Comparison of ENCODE assay signal across 25 cellular contexts in the genomic region with DNA sequence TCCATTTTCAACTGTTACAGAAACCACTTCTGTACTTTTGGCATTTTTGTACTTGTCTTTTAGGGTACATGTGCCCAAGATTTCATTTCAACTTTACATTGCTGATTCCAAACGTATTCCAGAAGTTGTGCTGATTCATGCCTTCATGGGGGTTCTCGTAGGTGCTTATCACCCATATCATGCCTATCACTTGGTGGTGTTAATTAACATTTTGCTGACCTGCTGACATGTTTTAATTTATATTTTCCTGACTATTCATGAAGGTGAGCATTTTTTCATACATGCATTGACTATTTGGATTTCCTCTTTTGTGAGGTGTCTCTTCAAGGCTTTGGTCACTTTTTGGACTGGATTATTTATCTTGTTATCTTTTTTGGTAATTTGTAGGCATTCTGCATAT.
DNase-seq lines count a peak whose midpoint lies in the region; ATAC-seq, FAIRE-seq and TF ChIP-seq lines count a peak whose summit lies in the region.
"Had no signal": no experiment of that assay in that cellular context is flagged by ENCODE, and none has a peak within 500 bp of the region (broad histone marks: within the 10 kb centered on the region; RNA-seq: fewer than 3 reads in every experiment).

No MANE protein-coding gene starts in this region.

- H3K27me3 ChIP-seq in K562 (ENCODE audit: control insufficient read depth in 2 of 2, insufficient read depth in 2 of 2, low read length in 2 of 2), result no peaks in the 10 kb centered on the region
- H3K27me3 ChIP-seq: BE2C, BLaER1 had no signal

- H3K9me1 ChIP-seq in K562 (ENCODE audit: control insufficient read depth, insufficient read depth, low read length), result no peaks in the 10 kb centered on the region

- POLR2A ChIA-PET in K562 (lab: Yijun Ruan, JAX), result interaction anchor here (1.0 to 1.2 kb wide), 2 partner anchors 17 to 33 kb away, joined by 3 to 5 read pairs; no protein-coding TSS in a partner anchor

- H3K4me2 ChIP-seq in K562 (ENCODE audit: insufficient read depth, low read length), result no peak overlapping the region; the same call in 1 of the 2 replicates
- H3K4me2 ChIP-seq: BLaER1 had no signal

- H3K27me3 Mint-ChIP-seq in activated CD8-positive, alpha-beta memory T cell treated with anti-CD3 and anti-CD28 coated beads, Interleukin-2, amount 10 ng/mL, durations not matched to agents 7 days and 5 days, result no peaks in the 10 kb centered on the region
- H3K27me3 Mint-ChIP-seq: CD4-positive, alpha-beta memory T cell; CD4-positive, CD25-positive, alpha-beta regulatory T cell; CD8-positive, alpha-beta memory T cell had no signal

- in situ Hi-C loops in K562 (cut with MboI), result no loop called here

- H3K4me3 ChIP-seq in K562, result no peak overlapping the region
- H3K4me3 ChIP-seq: BLaER1, GM12878 had no signal

- no peaks in the 10 kb centered on the region for H3K9me3 ChIP-seq in K562 (replicated peaks; ENCODE audit: control insufficient read depth, insufficient read depth, low read depth, low read length)
- H3K9me3 ChIP-seq: BE2C, BLaER1 had no signal

- no TSS peak for BruUV-seq in K562 (replicated peaks; lab: Mats Ljungman, UMichigan)

- H3K9me3 Mint-ChIP-seq in activated CD8-positive, alpha-beta memory T cell treated with anti-CD3 and anti-CD28 coated beads, Interleukin-2, amount 10 ng/mL, durations not matched to agents 7 days and 5 days (ENCODE audit: low read depth), result no peaks in the 10 kb centered on the region
- H3K9me3 Mint-ChIP-seq: CD4-positive, alpha-beta memory T cell; CD4-positive, CD25-positive, alpha-beta regulatory T cell; CD8-positive, alpha-beta memory T cell had no signal

- no peak for TF ChIP-seq EP300 in K562 (IDR thresholded peaks at IDR 0.05; ENCODE audit: low read length)

- no peak overlapping the region for H3K4me3 Mint-ChIP-seq in activated CD8-positive, alpha-beta memory T cell treated with anti-CD3 and anti-CD28 coated beads, Interleukin-2, amount 10 ng/mL, durations not matched to agents 7 days and 5 days
- H3K4me3 Mint-ChIP-seq: CD14-positive monocyte; CD4-positive, alpha-beta memory T cell; CD4-positive, CD25-positive, alpha-beta regulatory T cell; CD8-positive, alpha-beta memory T cell had no signal

- H3K4me1 Mint-ChIP-seq in activated CD8-positive, alpha-beta memory T cell treated with anti-CD3 and anti-CD28 coated beads, Interleukin-2, amount 10 ng/mL, durations not matched to agents 7 days and 5 days, result no peaks in the 10 kb centered on the region
- H3K4me1 Mint-ChIP-seq: CD14-positive monocyte; CD4-positive, alpha-beta memory T cell; CD4-positive, CD25-positive, alpha-beta regulatory T cell; CD8-positive, alpha-beta memory T cell had no signal

- TF ChIP-seq CTCF in K562 (IDR thresholded peaks at IDR 0.05 in 2 of 3, conservative IDR thresholded peaks at IDR 0.05 in 1 of 3; ENCODE audit: insufficient read depth in 2 of 3, low read depth in 1 of 3, low read length in 3 of 3), result no peak

- no peak for ATAC-seq in K562
- ATAC-seq in activated CD8-positive, alpha-beta memory T cell treated with anti-CD3 and anti-CD28 coated beads, Interleukin-2, amount 10 ng/mL, durations not matched to agents 7 days and 5 days, result no peak
- ATAC-seq: GM12878 had no signal

- no peak overlapping the region for H3K27ac ChIP-seq in K562 (ENCODE audit: extremely low read depth, low read depth, low read length)
- H3K27ac ChIP-seq: BLaER1 had no signal

- 0% methylated on average over 2 of the region's 2 CpGs for WGBS in K562 (ENCODE audit: insufficient coverage, low coverage, missing lambda C conversion rate)

- TF ChIP-seq RAD21 in K562 (CRISPR knock-in tag; conservative IDR thresholded peaks at IDR 0.05 in 1 of 2, IDR thresholded peaks at IDR 0.05 in 1 of 2), result no peak

- no peaks in the 10 kb centered on the region for H3K36me3 Mint-ChIP-seq in activated CD8-positive, alpha-beta memory T cell treated with anti-CD3 and anti-CD28 coated beads, Interleukin-2, amount 10 ng/mL, durations not matched to agents 7 days and 5 days

- H2AFZ ChIP-seq in K562 (ENCODE audit: low read depth, low read length), result 0 out of 2 replicates have a peak overlapping the region, but pooled peaks have one; percentile 6

- CTCF ChIA-PET in K562 (lab: Yijun Ruan, JAX; ENCODE audit: low intra/inter-chr PET ratio), result no interaction called here
- CTCF ChIA-PET in activated CD8-positive, alpha-beta memory T cell treated with anti-CD3 and anti-CD28 coated beads, Interleukin-2, amount 10 ng/mL, durations not matched to agents 7 days and 5 days (lab: Charles Lee), result no interaction called here

- no peak for FAIRE-seq in K562 (lab: Jason Lieb, UNC)
- FAIRE-seq: A204.1, GM12878, GM19239 had no signal

- DNase-seq in K562 (ENCODE audit: extremely low read depth in 1 of 4, low spot score in 3 of 4), result peak in 1 of 4 experiments; percentile 11
- DNase-seq in erythroblast (lab: John Stamatoyannopoulos, UW), result peak; percentile 32 to 40
- DNase-seq in activated CD8-positive, alpha-beta memory T cell treated with anti-CD3 and anti-CD28 coated beads, Interleukin-2, amount 10 ng/mL, durations not matched to agents 7 days and 5 days, result no peak
- no peak for DNase-seq in OCI-M2 (lab: John Stamatoyannopoulos, UW; ENCODE audit: unreplicated experiment)
- no peak for DNase-seq in SIG-M5 treated with dmso at 0.1 percent for 504 hours (lab: John Stamatoyannopoulos, UW; ENCODE audit: unreplicated experiment)
- DNase-seq: 8988T; ACHN; BE2C; C1 segment of cervical spinal cord; CD4-positive, alpha-beta memory T cell; CD4-positive, CD25-positive, alpha-beta regulatory T cell; CD8-positive, alpha-beta memory T cell; COR-L47; DMS 273 treated with DMSO at 0.1 percent for 48 hours; DMS153; DMS53; DMS79; DND-41; EL; GDM1 had no signal

- no peak overlapping the region for H3K9ac ChIP-seq in K562 (ENCODE audit: insufficient read depth in 1 of 2, low read depth in 2 of 2, low read length in 2 of 2)
- H3K9ac ChIP-seq: BLaER1 had no signal

- TF ChIP-seq POLR2A in K562 (conservative IDR thresholded peaks at IDR 0.05) (no peak), erythroblast (IDR thresholded peaks at IDR 0.05; ENCODE audit: low read length) (no peak)

- no peaks in the 10 kb centered on the region for H3K79me2 ChIP-seq in K562 (ENCODE audit: control insufficient read depth, insufficient read depth, low read length)

- intact Hi-C loops in K562 (cut with micrococcal nuclease), result no loop called here

- H3K4me1 ChIP-seq in K562 (replicated peaks in 1 of 2; ENCODE audit: control insufficient read depth in 2 of 2, insufficient read depth in 2 of 2, low read length in 2 of 2), result peaks cover 5 to 14% of the 10 kb centered on the region in 2 experiments; a peak in 3 of 5 replicates
- H3K4me1 ChIP-seq: BE2C, BLaER1 had no signal

- H3K36me3 ChIP-seq in K562 (ENCODE audit: control insufficient read depth, insufficient read depth, low read length), result no peaks in the 10 kb centered on the region
- H3K36me3 ChIP-seq: BLaER1 had no signal

- H3K27ac Mint-ChIP-seq in activated CD8-positive, alpha-beta memory T cell treated with anti-CD3 and anti-CD28 coated beads, Interleukin-2, amount 10 ng/mL, durations not matched to agents 7 days and 5 days, result no peak overlapping the region
- H3K27ac Mint-ChIP-seq: CD14-positive monocyte; CD4-positive, alpha-beta memory T cell; CD4-positive, CD25-positive, alpha-beta regulatory T cell; CD8-positive, alpha-beta memory T cell had no signal

- H4K20me1 ChIP-seq in K562 (replicated peaks; ENCODE audit: control insufficient read depth, insufficient read depth, low read length), result no peaks in the 10 kb centered on the region
- H4K20me1 ChIP-seq: BLaER1 had no signal

TF ChIP-seq in K562, 482 proteins besides CTCF, POLR2A, EP300 and RAD21 (continues in another document):
- no peak for TF ChIP-seq RBM22 (IDR thresholded peaks at IDR 0.05; ENCODE audit: low read depth, low read length, poor library complexity, severe bottlenecking)
- TF ChIP-seq MTF1 (CRISPR knock-in tag; IDR thresholded peaks at IDR 0.05; ENCODE audit: borderline replicate concordance), result no peak
- TF ChIP-seq NFE2 (IDR thresholded peaks at IDR 0.05; ENCODE audit: low read depth), result peak; percentile 83
- TF ChIP-seq CXXC5 (CRISPR knock-in tag; IDR thresholded peaks at IDR 0.05), result peak; percentile 31
- TF ChIP-seq ARID1B (IDR thresholded peaks at IDR 0.05), result peak; percentile 52
- TF ChIP-seq TAF9B (IDR thresholded peaks at IDR 0.05; ENCODE audit: partially characterized antibody), result no peak
- peak; percentile 57 for TF ChIP-seq DPF2 (IDR thresholded peaks at IDR 0.05)
- 0 out of 2 replicates have a peak, but pooled peaks have one; percentile 28 for TF ChIP-seq MAFF (IDR thresholded peaks at IDR 0.05; ENCODE audit: low read length)
- TF ChIP-seq, protein P1, sequence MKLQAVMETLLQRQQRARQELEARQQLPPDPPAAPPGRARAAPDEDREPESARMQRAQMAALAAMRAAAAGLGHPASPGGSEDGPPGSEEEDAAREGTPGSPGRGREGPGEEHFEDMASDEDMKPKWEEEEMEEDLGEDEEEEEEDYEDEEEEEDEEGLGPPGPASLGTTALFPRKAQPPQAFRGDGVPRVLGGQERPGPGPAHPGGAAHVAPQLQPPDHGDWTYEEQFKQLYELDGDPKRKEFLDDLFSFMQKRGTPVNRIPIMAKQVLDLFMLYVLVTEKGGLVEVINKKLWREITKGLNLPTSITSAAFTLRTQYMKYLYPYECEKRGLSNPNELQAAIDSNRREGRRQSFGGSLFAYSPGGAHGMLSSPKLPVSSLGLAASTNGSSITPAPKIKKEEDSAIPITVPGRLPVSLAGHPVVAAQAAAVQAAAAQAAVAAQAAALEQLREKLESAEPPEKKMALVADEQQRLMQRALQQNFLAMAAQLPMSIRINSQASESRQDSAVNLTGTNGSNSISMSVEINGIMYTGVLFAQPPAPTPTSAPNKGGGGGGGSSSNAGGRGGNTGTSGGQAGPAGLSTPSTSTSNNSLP (IDR thresholded peaks at IDR 0.05; ENCODE audit: borderline replicate concordance, low read depth, low read length), result 0 out of 2 replicates have a peak, but pooled peaks have one; percentile 26
- no peak for TF ChIP-seq ATF1 (CRISPR knock-in tag; IDR thresholded peaks at IDR 0.05)
- no peak for TF ChIP-seq ATF1 (tag; IDR thresholded peaks at IDR 0.05)
- TF ChIP-seq ZNF121 (CRISPR knock-in tag; conservative IDR thresholded peaks at IDR 0.05), result no peak
- TF ChIP-seq MAFG (tag; conservative IDR thresholded peaks at IDR 0.05), result peak; percentile 67
- TF ChIP-seq ZNF316 (IDR thresholded peaks at IDR 0.05), result peak; percentile 81
- peak; percentile 10; the same call in 1 of the 2 replicates for TF ChIP-seq TEAD4 (IDR thresholded peaks at IDR 0.05; ENCODE audit: low read length)
- TF ChIP-seq TEAD4 (CRISPR knock-in tag; IDR thresholded peaks at IDR 0.05; ENCODE audit: borderline replicate concordance), result no peak
- TF ChIP-seq C11orf30 (IDR thresholded peaks at IDR 0.05; ENCODE audit: low read depth), result peak; percentile 70
- no peak for TF ChIP-seq JUND (IDR thresholded peaks at IDR 0.05; ENCODE audit: borderline replicate concordance, low read depth, low read length)
- no peak for TF ChIP-seq JUND (tag; IDR thresholded peaks at IDR 0.05; ENCODE audit: borderline replicate concordance, low read depth, low read length)

Comparison
In these comparisons a context has a peak if more than half of its experiments do, and no peak if none do; other contexts are left out.
1. DNase-seq: peak in erythroblast (2 of 2); none in activated CD8-positive, alpha-beta memory T cell treated with anti-CD3 and anti-CD28 coated beads, Interleukin-2, amount 10 ng/mL, durations not matched to agents 7 days and 5 days (single experiment), OCI-M2 (single experiment) and SIG-M5 treated with dmso at 0.1 percent for 504 hours (single experiment).